In the genomic region with DNA sequence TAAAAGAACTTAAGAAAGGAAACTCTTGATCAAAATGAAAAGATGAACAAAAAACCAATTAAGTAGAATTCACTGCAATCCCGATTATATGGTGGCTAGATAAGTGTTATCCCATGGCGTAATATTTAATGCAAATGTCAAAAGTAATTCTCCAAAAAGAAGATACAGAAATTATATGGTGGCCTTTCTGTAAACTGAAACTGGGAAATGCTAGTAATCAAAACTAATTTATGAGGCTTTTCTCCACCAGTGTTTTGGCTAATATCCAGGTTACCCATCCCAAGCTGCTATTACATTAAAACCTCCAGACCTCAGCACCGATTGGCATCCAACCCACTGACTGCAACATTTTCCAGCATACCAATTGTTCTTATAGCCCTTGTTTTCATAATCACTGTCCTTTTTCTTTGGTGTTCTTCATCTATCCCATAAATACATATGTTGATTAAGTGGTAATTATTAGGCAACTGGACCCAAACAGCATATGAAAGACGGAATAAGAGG, we compare ENCODE assay signal across 20 cellular contexts.
"Had no signal": no experiment of that assay in that cellular context is flagged by ENCODE, and none has a peak within 500 bp of the region (broad histone marks: within the 10 kb centered on the region; RNA-seq: fewer than 3 reads in every experiment).

No MANE protein-coding gene starts in this region.

- H3K9me3 ChIP-seq: breast epithelium, gastrocnemius medialis, heart right ventricle, transverse colon had no signal

- H3K27me3 ChIP-seq: breast epithelium, gastrocnemius medialis, heart right ventricle, transverse colon had no signal

- ATAC-seq: gastrocnemius medialis; heart right ventricle; left lobe of liver; natural killer cell treated with Interleukin-12 subunit alpha and Interleukin-12 subunit beta and Interleukin-15 and Interleukin-18, amount 100 ng/mL, for 72 hours; sciatic nerve; stimulated activated naive B cell treated with anti-CD40 and anti-IgM and Interleukin-4, amounts not matched to agents 10 μg/mL and 1 μg/mL and 100 μg/mL, for 72 hours had no signal

- H3K36me3 Mint-ChIP-seq: activated naive CD8-positive, alpha-beta T cell treated with anti-CD3 and anti-CD28 coated beads, Interleukin-2, amount 10 ng/mL, durations not matched to agents 7 days and 5 days; natural killer cell treated with Interleukin-12 subunit alpha and Interleukin-12 subunit beta and Interleukin-15 and Interleukin-18, amount 100 ng/mL, for 72 hours; stimulated activated naive B cell treated with anti-CD40 and anti-IgM and Interleukin-4, amounts not matched to agents 10 μg/mL and 1 μg/mL and 100 μg/mL, for 72 hours had no signal

- H3K4me1 ChIP-seq: breast epithelium, gastrocnemius medialis, heart right ventricle, transverse colon had no signal

- DNase-seq: activated CD4-positive, alpha-beta T cell treated with anti-CD3 and anti-CD28 coated beads, Interleukin-2, amount 50 U/mL, for 4 hours; activated CD4-positive, CD25-positive, alpha-beta regulatory T cell treated with anti-CD3 and anti-CD28 coated beads, Interleukin-2, amount 50 U/mL, for 72 hours; activated gamma-delta T cell treated with Interleukin-2 at 50 U/mL for 16 hours; activated naive CD8-positive, alpha-beta T cell treated with anti-CD3 and anti-CD28 coated beads, Interleukin-2, amount 10 ng/mL, durations not matched to agents 7 days and 5 days; activated T-cell treated with anti-CD3 and anti-CD28 coated beads, Interleukin-2, amount 50 U/mL, for 48 hours; anterior cingulate cortex; gastrocnemius medialis; heart right ventricle; mammary epithelial cell; occipital lobe; stimulated activated CD4-positive, alpha-beta T cell treated with anti-CD3 and anti-CD28 coated beads, Interleukin-2, amount 100 ng/mL, for 24 hours; stimulated activated naive B cell treated with anti-CD40 and anti-IgM and Interleukin-4, amounts not matched to agents 10 μg/mL and 1 μg/mL and 100 μg/mL, for 72 hours; substantia nigra; transverse colon had no signal

- H3K27ac Mint-ChIP-seq: activated naive CD8-positive, alpha-beta T cell treated with anti-CD3 and anti-CD28 coated beads, Interleukin-2, amount 10 ng/mL, durations not matched to agents 7 days and 5 days; natural killer cell treated with Interleukin-12 subunit alpha and Interleukin-12 subunit beta and Interleukin-15 and Interleukin-18, amount 100 ng/mL, for 72 hours; stimulated activated naive B cell treated with anti-CD40 and anti-IgM and Interleukin-4, amounts not matched to agents 10 μg/mL and 1 μg/mL and 100 μg/mL, for 72 hours; T-helper 2 cell treated with Interferon-gamma antibody and Interleukin-4, amounts not matched to agents 5 μg/mL and 100 μg/mL, for 36 hours had no signal

- H3K9me3 Mint-ChIP-seq: natural killer cell treated with Interleukin-12 subunit alpha and Interleukin-12 subunit beta and Interleukin-15 and Interleukin-18, amount 100 ng/mL, for 72 hours; stimulated activated naive B cell treated with anti-CD40 and anti-IgM and Interleukin-4, amounts not matched to agents 10 μg/mL and 1 μg/mL and 100 μg/mL, for 72 hours; T-helper 2 cell treated with Interferon-gamma antibody and Interleukin-4, amounts not matched to agents 5 μg/mL and 100 μg/mL, for 36 hours had no signal

- H3K4me1 Mint-ChIP-seq: activated naive CD8-positive, alpha-beta T cell treated with anti-CD3 and anti-CD28 coated beads, Interleukin-2, amount 10 ng/mL, durations not matched to agents 7 days and 5 days; stimulated activated naive B cell treated with anti-CD40 and anti-IgM and Interleukin-4, amounts not matched to agents 10 μg/mL and 1 μg/mL and 100 μg/mL, for 72 hours had no signal

- FAIRE-seq: colon had no signal

- H3K36me3 ChIP-seq: breast epithelium, gastrocnemius medialis, heart right ventricle, transverse colon had no signal

- H3K27ac ChIP-seq: breast epithelium, gastrocnemius medialis, heart right ventricle, transverse colon had no signal

- H3K4me3 Mint-ChIP-seq: activated naive CD8-positive, alpha-beta T cell treated with anti-CD3 and anti-CD28 coated beads, Interleukin-2, amount 10 ng/mL, durations not matched to agents 7 days and 5 days; natural killer cell treated with Interleukin-12 subunit alpha and Interleukin-12 subunit beta and Interleukin-15 and Interleukin-18, amount 100 ng/mL, for 72 hours; stimulated activated naive B cell treated with anti-CD40 and anti-IgM and Interleukin-4, amounts not matched to agents 10 μg/mL and 1 μg/mL and 100 μg/mL, for 72 hours; T-helper 2 cell treated with Interferon-gamma antibody and Interleukin-4, amounts not matched to agents 5 μg/mL and 100 μg/mL, for 36 hours had no signal

- H3K4me3 ChIP-seq: breast epithelium, gastrocnemius medialis, heart right ventricle, transverse colon had no signal
